ENCODE assay signal across 13 cellular contexts in genomic region chr1:164240081-164240480, GRCh38.
DNase-seq lines count a peak whose midpoint lies in the region; ATAC-seq lines count a peak whose summit lies in the region.
"Had no signal": no experiment of that assay in that cellular context is flagged by ENCODE, and none has a peak within 500 bp of the region (broad histone marks: within the 10 kb centered on the region; RNA-seq: fewer than 3 reads in every experiment).

No MANE protein-coding gene starts in this region.

- DNase-seq in Daoy (ENCODE audit: low read depth), result peak; percentile 28
- DNase-seq in Karpas-422, result peak; percentile 41
- DNase-seq in astrocyte of the hippocampus (ENCODE audit: low read depth, low spot score), result peak; percentile 10
- DNase-seq in left lobe of liver (ENCODE audit: low spot score), result no peak
- no peak for DNase-seq in T-helper 2 cell treated with Interferon-gamma antibody and Interleukin-4, amounts not matched to agents 5 μg/mL and 100 μg/mL, for 36 hours (ENCODE audit: low spot score)
- DNase-seq: NCI-H1694 treated with DMSO at 0.1 percent for 48 hours; stimulated activated naive CD8-positive, alpha-beta T cell treated with anti-CD3 and anti-CD28 coated beads, Interleukin-15, Interleukin-2, amounts not matched to agents 100 U/mL and 50 U/mL, for 24 hours had no signal

- no peak overlapping the region for H3K27ac Mint-ChIP-seq in T-helper 2 cell treated with Interferon-gamma antibody and Interleukin-4, amounts not matched to agents 5 μg/mL and 100 μg/mL, for 36 hours
- H3K27ac Mint-ChIP-seq: activated naive CD8-positive, alpha-beta T cell; mesothelial cell of epicardium had no signal

- peaks cover 16% of the 10 kb centered on the region for H3K9me3 Mint-ChIP-seq in T-helper 2 cell treated with Interferon-gamma antibody and Interleukin-4, amounts not matched to agents 5 μg/mL and 100 μg/mL, for 36 hours

- H3K27ac ChIP-seq in Karpas-422 (ENCODE audit: low read length), result no peak overlapping the region
- H3K27ac ChIP-seq: parathyroid adenoma had no signal

- no peak overlapping the region for H3K9ac ChIP-seq in Karpas-422 (ENCODE audit: low read length)
- H3K9ac ChIP-seq: parathyroid adenoma had no signal

- H3K4me1 ChIP-seq in Karpas-422 (ENCODE audit: low read length), result no peaks in the 10 kb centered on the region
- H3K4me1 ChIP-seq: parathyroid adenoma had no signal

- no peak overlapping the region for H3K4me3 ChIP-seq in Karpas-422 (ENCODE audit: low read length)
- H3K4me3 ChIP-seq: GM12878 had no signal

- peak; percentile 41 for ATAC-seq in left lobe of liver
- ATAC-seq in HG03354 (IDR thresholded peaks at IDR 0.05; ENCODE audit: poor library complexity, severe bottlenecking, unreplicated experiment), result no peak
- no peak for ATAC-seq in HG03521 (IDR thresholded peaks at IDR 0.05; ENCODE audit: unreplicated experiment)
- ATAC-seq: GM12878; stimulated activated naive CD8-positive, alpha-beta T cell treated with anti-CD3 and anti-CD28 coated beads, Interleukin-15, Interleukin-2, amounts not matched to agents 100 U/mL and 50 U/mL, for 24 hours had no signal

- no peak overlapping the region for H3K4me2 ChIP-seq in Karpas-422 (ENCODE audit: low read depth, low read length, poor library complexity, severe bottlenecking)

- H3K9me3 ChIP-seq in Karpas-422 (ENCODE audit: low read length), result no peaks in the 10 kb centered on the region

- H4K20me1 ChIP-seq in Karpas-422 (ENCODE audit: insufficient read depth, low read depth, low read length), result no peaks in the 10 kb centered on the region

- H3K36me3 ChIP-seq in Karpas-422 (ENCODE audit: insufficient read depth, low read length), result no peaks in the 10 kb centered on the region

- no peaks in the 10 kb centered on the region for H3K27me3 ChIP-seq in Karpas-422 (ENCODE audit: low read length)

- H3K27me3 Mint-ChIP-seq in T-helper 2 cell treated with Interferon-gamma antibody and Interleukin-4, amounts not matched to agents 5 μg/mL and 100 μg/mL, for 36 hours (ENCODE audit: low read depth), result no peaks in the 10 kb centered on the region
- H3K27me3 Mint-ChIP-seq: activated naive CD8-positive, alpha-beta T cell had no signal

- H3K9me2 ChIP-seq in Karpas-422 (replicated peaks; ENCODE audit: insufficient read depth, low read length), result no peaks in the 10 kb centered on the region

- no peaks in the 10 kb centered on the region for H3K36me3 Mint-ChIP-seq in T-helper 2 cell treated with Interferon-gamma antibody and Interleukin-4, amounts not matched to agents 5 μg/mL and 100 μg/mL, for 36 hours (ENCODE audit: low read depth)
- H3K36me3 Mint-ChIP-seq: activated naive CD8-positive, alpha-beta T cell; mesothelial cell of epicardium had no signal

- no peaks in the 10 kb centered on the region for H3K4me1 Mint-ChIP-seq in T-helper 2 cell treated with Interferon-gamma antibody and Interleukin-4, amounts not matched to agents 5 μg/mL and 100 μg/mL, for 36 hours (ENCODE audit: low read depth)
- H3K4me1 Mint-ChIP-seq: mesothelial cell of epicardium had no signal

- H3K79me2 ChIP-seq in Karpas-422 (ENCODE audit: low read length), result no peaks in the 10 kb centered on the region
- H3K79me2 ChIP-seq: parathyroid adenoma had no signal

- H3K4me3 Mint-ChIP-seq in T-helper 2 cell treated with Interferon-gamma antibody and Interleukin-4, amounts not matched to agents 5 μg/mL and 100 μg/mL, for 36 hours, result no peak overlapping the region
- H3K4me3 Mint-ChIP-seq: activated naive CD8-positive, alpha-beta T cell; mesothelial cell of epicardium had no signal

- H2AFZ ChIP-seq in Karpas-422 (ENCODE audit: low read length), result no peak overlapping the region
- H2AFZ ChIP-seq: parathyroid adenoma had no signal

Comparison
In these comparisons a context has a peak if more than half of its experiments do, and no peak if none do; other contexts are left out.
1. DNase-seq: peak in Daoy (single experiment), Karpas-422 (single experiment) and astrocyte of the hippocampus (single experiment); none in left lobe of liver (single experiment) and T-helper 2 cell treated with Interferon-gamma antibody and Interleukin-4, amounts not matched to agents 5 μg/mL and 100 μg/mL, for 36 hours (single experiment).